12 cellular contexts compared by ENCODE assay signal in the genomic region with DNA sequence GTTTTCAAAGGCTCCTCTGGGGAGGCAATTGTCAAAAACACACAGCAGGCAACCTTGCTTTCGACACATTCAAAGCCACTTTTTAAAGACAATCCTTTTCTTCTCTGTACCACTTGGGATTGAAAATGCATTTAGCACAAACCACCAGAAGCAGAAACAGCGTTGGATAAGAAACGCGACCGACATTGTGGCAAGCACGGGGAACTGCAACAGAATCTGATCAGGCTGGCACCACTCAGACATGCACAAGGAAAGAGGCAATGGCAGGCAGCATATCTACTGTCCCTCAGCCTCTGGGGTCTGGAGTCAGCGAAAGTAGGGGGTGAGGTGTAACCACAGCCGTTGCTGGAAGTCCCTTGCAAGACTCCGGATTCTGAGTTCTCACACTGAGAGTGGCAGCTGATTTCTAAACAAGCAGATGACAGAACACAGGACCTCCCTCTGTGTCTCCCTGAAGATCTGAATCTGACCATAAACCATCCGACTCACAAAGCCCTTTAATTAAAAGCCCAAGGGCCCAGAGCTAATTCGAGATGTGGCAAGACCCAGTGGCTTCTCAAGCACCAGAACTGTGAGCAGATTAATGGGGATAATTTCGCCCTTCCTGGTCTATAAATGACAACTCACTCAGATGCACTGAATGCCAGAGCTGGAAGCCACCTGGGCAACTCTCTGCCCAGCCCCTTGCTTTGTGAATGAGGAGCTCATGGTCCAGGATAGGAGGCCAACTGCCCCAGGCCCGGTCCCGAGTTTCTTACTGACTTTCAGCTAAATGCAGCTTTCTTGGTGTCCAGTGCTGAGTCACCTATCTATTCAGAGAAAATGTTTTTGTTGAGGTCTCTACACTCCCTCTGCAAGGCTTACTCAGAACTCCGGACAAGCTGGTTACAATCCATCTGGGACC. TPM values are rescaled to one million over a fixed set of nuclear protein-coding genes. Genes with fewer than 3 reads are reported as not detected.
DNase-seq lines count a peak whose midpoint lies in the region; ATAC-seq and TF ChIP-seq lines count a peak whose summit lies in the region.
"Had no signal": no experiment of that assay in that cellular context is flagged by ENCODE, and none has a peak within 500 bp of the region (broad histone marks: within the 10 kb centered on the region; RNA-seq: fewer than 3 reads in every experiment).

No MANE protein-coding gene starts in this region.

- TF ChIP-seq POLR2A in gastroesophageal sphincter (IDR thresholded peaks at IDR 0.05) = no peak

- H3K9me3 ChIP-seq in DOHH2 (ENCODE audit: control insufficient read depth, insufficient read depth, low read length) = no peaks in the 10 kb centered on the region
- no peaks in the 10 kb centered on the region for H3K9me3 ChIP-seq in neuron (ENCODE audit: low read length)
- no peaks in the 10 kb centered on the region for H3K9me3 ChIP-seq in gastroesophageal sphincter
- H3K9me3 ChIP-seq: body of pancreas had no signal

- in situ Hi-C loops in astrocyte of the spinal cord (cut with HindIII; ENCODE audit: low sequenced_read_pairs) = no loop called here

- peak overlapping the region; percentile 18 for H2AFZ ChIP-seq in neuron (ENCODE audit: low read depth, low read length)

- WGBS in gastroesophageal sphincter (ENCODE audit: low coverage in 1 of 2), 2 donors = 74 to 83% methylated on average over 8 to 9 of the region's 15 CpGs

- peaks cover 90% of the 10 kb centered on the region for H3K4me1 ChIP-seq in DOHH2 (ENCODE audit: control insufficient read depth, low read length)
- peaks cover 65% of the 10 kb centered on the region for H3K4me1 ChIP-seq in neuron (ENCODE audit: insufficient read depth, low read length)
- H3K4me1 ChIP-seq in gastroesophageal sphincter = peaks cover 0 to 35% (median 10%) of the 10 kb centered on the region in 3 donors

- ATAC-seq in HG03175 (IDR thresholded peaks at IDR 0.05; ENCODE audit: unreplicated experiment) (no peak), gastroesophageal sphincter (no peak), omental fat pad (ENCODE audit: low FRiP score) (no peak)
- ATAC-seq: body of pancreas had no signal

- H3K36me3 ChIP-seq in DOHH2 (ENCODE audit: control insufficient read depth, low read length) = peaks cover 18% of the 10 kb centered on the region
- H3K36me3 ChIP-seq in neuron (ENCODE audit: insufficient read depth, low read length) = no peaks in the 10 kb centered on the region
- H3K36me3 ChIP-seq in gastroesophageal sphincter = peaks cover 0 to 16% of the 10 kb centered on the region in 2 donors
- H3K36me3 ChIP-seq: WERI-Rb-1 had no signal

- TF ChIP-seq CTCF in DOHH2 (IDR thresholded peaks at IDR 0.05; ENCODE audit: low read depth, low read length, poor library complexity, severe bottlenecking) (peak; percentile 38), astrocyte of the spinal cord (IDR thresholded peaks at IDR 0.05; ENCODE audit: low read depth, low read length) (peak; percentile 8), gastroesophageal sphincter (IDR thresholded peaks at IDR 0.05) (no peak), omental fat pad (IDR thresholded peaks at IDR 0.05) (no peak)

- no peak for TF ChIP-seq EP300 in gastroesophageal sphincter (IDR thresholded peaks at IDR 0.05)

- H3K4me3 ChIP-seq in DOHH2 (ENCODE audit: low read length) (peak overlapping the region; percentile 34), astrocyte of the spinal cord (ENCODE audit: low read depth, low read length) (no peak overlapping the region), neuron (ENCODE audit: low read length) (no peak overlapping the region), gastroesophageal sphincter (no peak overlapping the region)
- H3K4me3 ChIP-seq: body of pancreas had no signal

- peak overlapping the region; percentile 55 for H3K4me2 ChIP-seq in DOHH2 (ENCODE audit: low read length)

- H3K9me2 ChIP-seq in DOHH2 (replicated peaks; ENCODE audit: control insufficient read depth, low read length) = no peaks in the 10 kb centered on the region

- H3K27ac ChIP-seq in DOHH2 (ENCODE audit: low read depth, low read length) = no peak overlapping the region
- H3K27ac ChIP-seq in gastroesophageal sphincter = no peak overlapping the region
- H3K27ac ChIP-seq: body of pancreas, WERI-Rb-1 had no signal

- DNase-seq in MV-4-11 (lab: John Stamatoyannopoulos, UW) (peak; percentile 52), astrocyte of the spinal cord (ENCODE audit: low read depth, low spot score) (peak; percentile 80), ureter (ENCODE audit: low spot score) (no peak), omental fat pad (ENCODE audit: low spot score) (no peak)
- DNase-seq: body of pancreas; H9; stimulated activated CD4-positive, alpha-beta T cell treated with anti-CD3 and anti-CD28 coated beads, Interleukin-12 subunit alpha, Interleukin-12 subunit beta, amount 100 ng/mL, for 4 hours; WERI-Rb-1 had no signal

- no peaks in the 10 kb centered on the region for H4K20me1 ChIP-seq in DOHH2 (ENCODE audit: control insufficient read depth, insufficient read depth, low read depth, low read length)

- H3F3A ChIP-seq in DOHH2 (ENCODE audit: control insufficient read depth, insufficient read depth) = peaks cover 6% of the 10 kb centered on the region; the same call in 1 of the 2 replicates

- H3K79me2 ChIP-seq in DOHH2 (ENCODE audit: control insufficient read depth, low read length) = peaks cover 19% of the 10 kb centered on the region

- no peaks in the 10 kb centered on the region for H3K27me3 ChIP-seq in DOHH2 (ENCODE audit: control insufficient read depth, low read length)
- no peaks in the 10 kb centered on the region for H3K27me3 ChIP-seq in neuron (ENCODE audit: insufficient read depth, low read length)
- H3K27me3 ChIP-seq in gastroesophageal sphincter = no peaks in the 10 kb centered on the region
- H3K27me3 ChIP-seq: body of pancreas had no signal

RNA-seq across cellular contexts. Expression of a gene that starts 29.6 kb away (rescaled TPM):
- total RNA-seq in ureter = 17.4 TPM
- total RNA-seq in gastroesophageal sphincter = 10 to 100 TPM in 3 of 4 donors, 1 to 10 TPM in 1; 9.3 to 20.7 (median 13.4) TPM
- total RNA-seq in omental fat pad = 10 to 100 TPM; 11.0 to 25.7 (median 15.1) TPM

Comparison
In these comparisons a context has a peak if more than half of its experiments do, and no peak if none do; other contexts are left out.
1. CTCF ChIP-seq: peak in DOHH2 (single experiment) and astrocyte of the spinal cord (single experiment); none in gastroesophageal sphincter (0 of 4) and omental fat pad (0 of 3).
2. DNase-seq: peak in MV-4-11 (single experiment) and astrocyte of the spinal cord (single experiment); none in ureter (single experiment) and omental fat pad (single experiment).